ENCODE assay signal across 1 cellular context in the genomic region with DNA sequence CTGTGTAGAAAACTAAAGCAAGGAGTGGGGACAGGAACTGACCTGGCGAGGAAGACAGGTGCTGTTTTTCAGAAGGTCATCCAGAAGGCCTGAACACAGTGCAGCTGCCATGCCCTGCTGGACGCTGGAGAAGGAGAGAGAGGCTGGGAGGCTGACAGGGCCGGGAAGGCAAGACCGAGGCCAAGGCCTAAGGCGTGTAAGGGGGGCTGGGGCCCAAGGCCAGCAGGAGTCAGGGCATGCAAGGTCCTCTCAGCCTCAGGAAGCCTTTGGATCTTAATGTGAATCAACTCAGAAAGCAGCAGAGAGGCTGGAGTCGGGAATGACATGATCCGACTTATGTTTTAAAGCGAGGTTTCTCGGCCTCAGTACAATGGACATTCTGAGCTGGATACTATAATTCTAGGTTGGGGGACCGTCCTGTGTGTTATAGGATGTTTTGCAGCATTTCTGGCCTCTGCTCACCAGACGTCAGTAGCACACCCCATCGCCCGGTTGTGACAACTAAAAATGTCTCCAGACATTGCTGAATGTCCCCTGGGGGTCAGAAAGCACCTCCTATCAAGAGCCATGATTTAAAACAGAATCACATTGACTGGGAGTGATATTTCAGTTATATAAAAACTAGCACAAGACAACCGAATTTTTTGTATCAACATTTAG.
TF ChIP-seq lines count a peak whose summit lies in the region.

No MANE protein-coding gene starts in this region.

TF ChIP-seq in GM12878, 131 proteins besides CTCF, POLR2A, EP300 and RAD21:
- TF ChIP-seq, protein P1, sequence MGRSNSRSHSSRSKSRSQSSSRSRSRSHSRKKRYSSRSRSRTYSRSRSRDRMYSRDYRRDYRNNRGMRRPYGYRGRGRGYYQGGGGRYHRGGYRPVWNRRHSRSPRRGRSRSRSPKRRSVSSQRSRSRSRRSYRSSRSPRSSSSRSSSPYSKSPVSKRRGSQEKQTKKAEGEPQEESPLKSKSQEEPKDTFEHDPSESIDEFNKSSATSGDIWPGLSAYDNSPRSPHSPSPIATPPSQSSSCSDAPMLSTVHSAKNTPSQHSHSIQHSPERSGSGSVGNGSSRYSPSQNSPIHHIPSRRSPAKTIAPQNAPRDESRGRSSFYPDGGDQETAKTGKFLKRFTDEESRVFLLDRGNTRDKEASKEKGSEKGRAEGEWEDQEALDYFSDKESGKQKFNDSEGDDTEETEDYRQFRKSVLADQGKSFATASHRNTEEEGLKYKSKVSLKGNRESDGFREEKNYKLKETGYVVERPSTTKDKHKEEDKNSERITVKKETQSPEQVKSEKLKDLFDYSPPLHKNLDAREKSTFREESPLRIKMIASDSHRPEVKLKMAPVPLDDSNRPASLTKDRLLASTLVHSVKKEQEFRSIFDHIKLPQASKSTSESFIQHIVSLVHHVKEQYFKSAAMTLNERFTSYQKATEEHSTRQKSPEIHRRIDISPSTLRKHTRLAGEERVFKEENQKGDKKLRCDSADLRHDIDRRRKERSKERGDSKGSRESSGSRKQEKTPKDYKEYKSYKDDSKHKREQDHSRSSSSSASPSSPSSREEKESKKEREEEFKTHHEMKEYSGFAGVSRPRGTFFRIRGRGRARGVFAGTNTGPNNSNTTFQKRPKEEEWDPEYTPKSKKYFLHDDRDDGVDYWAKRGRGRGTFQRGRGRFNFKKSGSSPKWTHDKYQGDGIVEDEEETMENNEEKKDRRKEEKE (IDR thresholded peaks at IDR 0.05), result no peak
- TF ChIP-seq BHLHE40 (IDR thresholded peaks at IDR 0.05; ENCODE audit: borderline replicate concordance in 1 of 2, low read depth in 2 of 2, low read length in 1 of 2) (no peak), HDGF (IDR thresholded peaks at IDR 0.05) (0 out of 2 replicates have a peak, but pooled peaks have one; percentile 45), NFIC (IDR thresholded peaks at IDR 0.05; ENCODE audit: low read depth, low read length) (no peak), GABPA (IDR thresholded peaks at IDR 0.05; ENCODE audit: low read depth) (no peak), POU2F2 (IDR thresholded peaks at IDR 0.05; ENCODE audit: borderline replicate concordance, low read depth, low read length) (no peak), NBN (IDR thresholded peaks at IDR 0.05) (no peak), ZNF384 (IDR thresholded peaks at IDR 0.05; ENCODE audit: borderline replicate concordance, low read depth, low read length) (no peak), BMI1 (IDR thresholded peaks at IDR 0.05; ENCODE audit: borderline replicate concordance) (no peak), MEF2B (IDR thresholded peaks at IDR 0.05; ENCODE audit: partially characterized antibody, poor library complexity, severe bottlenecking) (peak; percentile 51), TCF12 (IDR thresholded peaks at IDR 0.05; ENCODE audit: low read depth, low read length) (no peak), GATAD2B (conservative IDR thresholded peaks at IDR 0.05; ENCODE audit: low read depth) (no peak)
- TF ChIP-seq, protein P2, sequence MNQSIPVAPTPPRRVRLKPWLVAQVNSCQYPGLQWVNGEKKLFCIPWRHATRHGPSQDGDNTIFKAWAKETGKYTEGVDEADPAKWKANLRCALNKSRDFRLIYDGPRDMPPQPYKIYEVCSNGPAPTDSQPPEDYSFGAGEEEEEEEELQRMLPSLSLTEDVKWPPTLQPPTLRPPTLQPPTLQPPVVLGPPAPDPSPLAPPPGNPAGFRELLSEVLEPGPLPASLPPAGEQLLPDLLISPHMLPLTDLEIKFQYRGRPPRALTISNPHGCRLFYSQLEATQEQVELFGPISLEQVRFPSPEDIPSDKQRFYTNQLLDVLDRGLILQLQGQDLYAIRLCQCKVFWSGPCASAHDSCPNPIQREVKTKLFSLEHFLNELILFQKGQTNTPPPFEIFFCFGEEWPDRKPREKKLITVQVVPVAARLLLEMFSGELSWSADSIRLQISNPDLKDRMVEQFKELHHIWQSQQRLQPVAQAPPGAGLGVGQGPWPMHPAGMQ (IDR thresholded peaks at IDR 0.05; ENCODE audit: borderline replicate concordance), result no peak
- TF ChIP-seq, protein P3, sequence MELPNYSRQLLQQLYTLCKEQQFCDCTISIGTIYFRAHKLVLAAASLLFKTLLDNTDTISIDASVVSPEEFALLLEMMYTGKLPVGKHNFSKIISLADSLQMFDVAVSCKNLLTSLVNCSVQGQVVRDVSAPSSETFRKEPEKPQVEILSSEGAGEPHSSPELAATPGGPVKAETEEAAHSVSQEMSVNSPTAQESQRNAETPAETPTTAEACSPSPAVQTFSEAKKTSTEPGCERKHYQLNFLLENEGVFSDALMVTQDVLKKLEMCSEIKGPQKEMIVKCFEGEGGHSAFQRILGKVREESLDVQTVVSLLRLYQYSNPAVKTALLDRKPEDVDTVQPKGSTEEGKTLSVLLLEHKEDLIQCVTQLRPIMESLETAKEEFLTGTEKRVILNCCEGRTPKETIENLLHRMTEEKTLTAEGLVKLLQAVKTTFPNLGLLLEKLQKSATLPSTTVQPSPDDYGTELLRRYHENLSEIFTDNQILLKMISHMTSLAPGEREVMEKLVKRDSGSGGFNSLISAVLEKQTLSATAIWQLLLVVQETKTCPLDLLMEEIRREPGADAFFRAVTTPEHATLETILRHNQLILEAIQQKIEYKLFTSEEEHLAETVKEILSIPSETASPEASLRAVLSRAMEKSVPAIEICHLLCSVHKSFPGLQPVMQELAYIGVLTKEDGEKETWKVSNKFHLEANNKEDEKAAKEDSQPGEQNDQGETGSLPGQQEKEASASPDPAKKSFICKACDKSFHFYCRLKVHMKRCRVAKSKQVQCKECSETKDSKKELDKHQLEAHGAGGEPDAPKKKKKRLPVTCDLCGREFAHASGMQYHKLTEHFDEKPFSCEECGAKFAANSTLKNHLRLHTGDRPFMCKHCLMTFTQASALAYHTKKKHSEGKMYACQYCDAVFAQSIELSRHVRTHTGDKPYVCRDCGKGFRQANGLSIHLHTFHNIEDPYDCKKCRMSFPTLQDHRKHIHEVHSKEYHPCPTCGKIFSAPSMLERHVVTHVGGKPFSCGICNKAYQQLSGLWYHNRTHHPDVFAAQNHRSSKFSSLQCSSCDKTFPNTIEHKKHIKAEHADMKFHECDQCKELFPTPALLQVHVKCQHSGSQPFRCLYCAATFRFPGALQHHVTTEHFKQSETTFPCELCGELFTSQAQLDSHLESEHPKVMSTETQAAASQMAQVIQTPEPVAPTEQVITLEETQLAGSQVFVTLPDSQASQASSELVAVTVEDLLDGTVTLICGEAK (IDR thresholded peaks at IDR 0.05; ENCODE audit: borderline replicate concordance), result no peak
